Comparison of ENCODE assay signal across 13 cellular contexts in the genomic region with DNA sequence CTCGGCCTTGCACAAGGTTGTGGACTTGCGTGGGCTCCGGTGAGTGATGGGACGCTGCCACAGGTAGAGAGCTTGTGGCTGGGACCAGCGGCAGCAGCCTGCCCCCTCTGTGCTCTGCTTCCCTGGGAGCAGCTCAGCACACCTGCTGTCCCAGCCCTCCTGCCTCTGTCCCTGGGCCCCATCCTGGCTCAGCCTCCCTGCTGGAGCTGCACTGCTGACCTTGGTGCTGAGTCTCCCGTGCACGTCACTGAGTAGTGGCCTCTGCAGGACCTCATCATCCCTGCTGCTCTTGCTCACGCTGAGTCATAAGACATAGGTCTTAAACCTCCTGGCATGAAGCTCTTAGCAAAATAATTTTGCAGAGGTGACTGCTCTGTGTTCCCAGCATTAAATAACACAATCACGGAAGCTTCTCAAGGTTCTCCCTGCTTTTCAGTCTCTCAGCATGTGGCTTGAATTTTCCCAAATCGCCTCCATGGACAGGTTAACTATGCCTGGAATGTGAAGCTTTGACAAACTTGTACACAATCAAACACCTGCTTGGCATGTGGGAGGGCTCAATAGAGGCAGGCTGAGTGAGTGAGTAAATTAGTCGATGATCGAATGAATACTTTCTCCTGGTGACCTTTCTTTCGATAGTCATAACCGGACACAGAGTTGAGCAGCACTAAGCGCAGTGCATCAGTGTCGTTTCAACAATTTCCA.
DNase-seq lines count a peak whose midpoint lies in the region; ATAC-seq and TF ChIP-seq lines count a peak whose summit lies in the region.
"Had no signal": no experiment of that assay in that cellular context is flagged by ENCODE, and none has a peak within 500 bp of the region (broad histone marks: within the 10 kb centered on the region; RNA-seq: fewer than 3 reads in every experiment).

No MANE protein-coding gene starts in this region.

- H3K9ac ChIP-seq in adipocyte (ENCODE audit: low read length) = no peak overlapping the region

- no peaks in the 10 kb centered on the region for H3K27me3 Mint-ChIP-seq in T-helper 2 cell treated with Interferon-gamma antibody and Interleukin-4, amounts not matched to agents 5 μg/mL and 100 μg/mL, for 36 hours (ENCODE audit: low read depth)
- H3K27me3 Mint-ChIP-seq: activated CD4-positive, alpha-beta T cell treated with anti-CD3 and anti-CD28 coated beads, Interleukin-2, amount 10 ng/mL, durations not matched to agents 24 days and 14 days had no signal

- no peaks in the 10 kb centered on the region for H3K4me1 ChIP-seq in adipocyte (ENCODE audit: control insufficient read depth, insufficient read depth, low read length)

- H3K27me3 ChIP-seq in adipocyte (replicated peaks; ENCODE audit: control insufficient read depth, insufficient read depth, low read length) = peaks cover 48% of the 10 kb centered on the region

- H3K36me3 ChIP-seq in adipocyte (ENCODE audit: control insufficient read depth, insufficient read depth, low read length, severe bottlenecking) = no peaks in the 10 kb centered on the region

- CTCF ChIA-PET in HEK293T (lab: Yijun Ruan, JAX) = no interaction called here

- ATAC-seq in HG03095 (IDR thresholded peaks at IDR 0.05; ENCODE audit: unreplicated experiment) = no peak
- ATAC-seq: left lobe of liver had no signal

- no peaks in the 10 kb centered on the region for H3K9me3 ChIP-seq in adipocyte (ENCODE audit: control insufficient read depth, low read length)

- no peaks in the 10 kb centered on the region for H3K4me1 Mint-ChIP-seq in T-helper 2 cell treated with Interferon-gamma antibody and Interleukin-4, amounts not matched to agents 5 μg/mL and 100 μg/mL, for 36 hours (ENCODE audit: low read depth)
- H3K4me1 Mint-ChIP-seq: activated CD4-positive, alpha-beta T cell treated with anti-CD3 and anti-CD28 coated beads, Interleukin-2, amount 10 ng/mL, durations not matched to agents 24 days and 14 days had no signal

- POLR2A ChIA-PET in HEK293T (lab: Yijun Ruan, JAX) = no interaction called here

- no peak overlapping the region for H3K4me3 Mint-ChIP-seq in T-helper 2 cell treated with Interferon-gamma antibody and Interleukin-4, amounts not matched to agents 5 μg/mL and 100 μg/mL, for 36 hours
- H3K4me3 Mint-ChIP-seq: activated CD4-positive, alpha-beta T cell treated with anti-CD3 and anti-CD28 coated beads, Interleukin-2, amount 10 ng/mL, durations not matched to agents 24 days and 14 days had no signal

- H3K9me3 Mint-ChIP-seq in T-helper 2 cell treated with Interferon-gamma antibody and Interleukin-4, amounts not matched to agents 5 μg/mL and 100 μg/mL, for 36 hours = no peaks in the 10 kb centered on the region
- H3K9me3 Mint-ChIP-seq: activated CD4-positive, alpha-beta T cell treated with anti-CD3 and anti-CD28 coated beads, Interleukin-2, amount 10 ng/mL, durations not matched to agents 24 days and 14 days had no signal

- no peak overlapping the region for H3K27ac Mint-ChIP-seq in T-helper 2 cell treated with Interferon-gamma antibody and Interleukin-4, amounts not matched to agents 5 μg/mL and 100 μg/mL, for 36 hours
- H3K27ac Mint-ChIP-seq: activated CD4-positive, alpha-beta T cell treated with anti-CD3 and anti-CD28 coated beads, Interleukin-2, amount 10 ng/mL, durations not matched to agents 24 days and 14 days had no signal

- DNase-seq in HEK293T (ENCODE audit: extremely low spot score) (peak; percentile 32), adipocyte (ENCODE audit: low read depth) (peak; percentile 10), iPS DF 19.7 (ENCODE audit: low read depth, low spot score) (peak; percentile 65), stromal cell of bone marrow (ENCODE audit: low read depth) (peak; percentile 2), NCI-H187 treated with DMSO at 0.1 percent for 48 hours (lab: John Stamatoyannopoulos, UW) (no peak)
- DNase-seq in T-helper 2 cell treated with Interferon-gamma antibody and Interleukin-4, amounts not matched to agents 5 μg/mL and 100 μg/mL, for 36 hours (ENCODE audit: low spot score) = no peak
- DNase-seq: activated CD4-positive, alpha-beta T cell treated with anti-CD3 and anti-CD28 coated beads, Interleukin-2, amount 10 ng/mL, durations not matched to agents 24 days and 14 days; NCI-H1092 treated with DMSO at 0.1 percent for 48 hours; occipital lobe; stimulated activated CD4-positive, alpha-beta T cell treated with anti-CD3 and anti-CD28 coated beads, Interleukin-2, amount 100 ng/mL, for 48 hours; stimulated activated naive CD4-positive, alpha-beta T cell treated with Interleukin-2 at 50 U/mL for 16 hours had no signal

- no peak overlapping the region for H3K4me3 ChIP-seq in adipocyte (ENCODE audit: low read length)

- no peaks in the 10 kb centered on the region for H3K36me3 Mint-ChIP-seq in T-helper 2 cell treated with Interferon-gamma antibody and Interleukin-4, amounts not matched to agents 5 μg/mL and 100 μg/mL, for 36 hours (ENCODE audit: low read depth)

TF ChIP-seq in HEK293T, 16 proteins besides CTCF, POLR2A, EP300 and RAD21:
- TF ChIP-seq ZNF384 (IDR thresholded peaks at IDR 0.05) = no peak
- TF ChIP-seq HDGF (IDR thresholded peaks at IDR 0.05; ENCODE audit: borderline replicate concordance) = no peak
- no peak for TF ChIP-seq L3MBTL2 (conservative IDR thresholded peaks at IDR 0.05)
- no peak for TF ChIP-seq FOXM1 (IDR thresholded peaks at IDR 0.05; ENCODE audit: borderline replicate concordance)
- TF ChIP-seq ELF4 (IDR thresholded peaks at IDR 0.05) = no peak
- no peak for TF ChIP-seq TARDBP (IDR thresholded peaks at IDR 0.05)
- TF ChIP-seq FOXA1 (IDR thresholded peaks at IDR 0.05) = no peak
- TF ChIP-seq ARNT (IDR thresholded peaks at IDR 0.05) = no peak
- TF ChIP-seq SUZ12 (IDR thresholded peaks at IDR 0.05) = no peak
- no peak for TF ChIP-seq BHLHE40 (IDR thresholded peaks at IDR 0.05; ENCODE audit: borderline replicate concordance)
- TF ChIP-seq, protein P1, sequence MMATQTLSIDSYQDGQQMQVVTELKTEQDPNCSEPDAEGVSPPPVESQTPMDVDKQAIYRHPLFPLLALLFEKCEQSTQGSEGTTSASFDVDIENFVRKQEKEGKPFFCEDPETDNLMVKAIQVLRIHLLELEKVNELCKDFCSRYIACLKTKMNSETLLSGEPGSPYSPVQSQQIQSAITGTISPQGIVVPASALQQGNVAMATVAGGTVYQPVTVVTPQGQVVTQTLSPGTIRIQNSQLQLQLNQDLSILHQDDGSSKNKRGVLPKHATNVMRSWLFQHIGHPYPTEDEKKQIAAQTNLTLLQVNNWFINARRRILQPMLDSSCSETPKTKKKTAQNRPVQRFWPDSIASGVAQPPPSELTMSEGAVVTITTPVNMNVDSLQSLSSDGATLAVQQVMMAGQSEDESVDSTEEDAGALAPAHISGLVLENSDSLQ (IDR thresholded peaks at IDR 0.05) = no peak

Comparison
In these comparisons a context has a peak if more than half of its experiments do, and no peak if none do; other contexts are left out.
1. DNase-seq: peak in HEK293T (single experiment), adipocyte (single experiment), iPS DF 19.7 (single experiment) and stromal cell of bone marrow (single experiment); none in NCI-H187 treated with DMSO at 0.1 percent for 48 hours (single experiment) and T-helper 2 cell treated with Interferon-gamma antibody and Interleukin-4, amounts not matched to agents 5 μg/mL and 100 μg/mL, for 36 hours (single experiment).